7 cellular contexts compared by ENCODE assay signal in the genomic region with DNA sequence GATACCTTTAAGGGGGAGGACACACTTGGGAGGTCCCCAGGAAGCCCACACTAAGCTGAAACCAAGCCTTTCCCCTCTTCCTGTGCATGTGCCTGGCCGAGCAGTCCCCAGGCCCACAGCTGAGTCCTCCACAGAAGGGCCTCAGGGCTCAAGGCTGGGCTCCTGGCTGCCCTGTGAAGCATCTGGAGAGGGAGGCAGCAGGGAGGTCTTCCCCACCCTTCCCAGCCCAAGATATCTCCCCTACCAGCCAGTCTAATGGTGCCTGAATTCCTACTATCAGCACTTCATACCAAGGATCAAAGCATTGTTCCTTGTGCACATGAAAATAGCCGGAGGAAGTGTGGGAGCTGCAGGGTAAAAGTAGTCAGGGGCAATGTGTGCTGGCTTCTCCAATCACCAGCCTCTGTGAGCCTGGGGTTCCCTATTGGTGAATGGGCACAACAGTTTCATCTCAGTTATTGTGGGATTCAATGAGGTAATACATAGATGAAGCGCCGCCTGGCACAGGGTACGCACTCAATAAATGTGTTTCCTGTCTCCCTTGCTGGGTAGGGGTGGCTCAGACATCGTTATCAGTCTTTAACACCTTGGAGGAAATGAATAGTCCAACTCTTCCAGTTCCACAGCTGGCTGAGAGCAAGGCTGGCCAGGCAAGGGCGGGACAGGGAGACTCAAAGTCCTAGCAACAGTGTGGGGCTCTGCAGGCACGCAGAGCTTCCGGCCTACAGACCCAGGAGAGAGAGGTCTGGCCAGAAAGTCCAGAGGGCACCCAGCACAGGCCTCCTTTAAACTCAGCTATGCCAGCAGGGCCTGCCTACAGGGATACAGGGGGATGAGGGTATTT. TPM values are rescaled to one million over a fixed set of nuclear protein-coding genes. Genes with fewer than 3 reads are reported as not detected.
A peak's percentile ranks its signal among the peaks of the same experiment; 100 is the strongest.
DNase-seq lines count a peak whose midpoint lies in the region; ATAC-seq and TF ChIP-seq lines count a peak whose summit lies in the region.

No MANE protein-coding gene starts in this region.

- no peak for DNase-seq in HCT116 (ENCODE audit: low read depth, low spot score)
- DNase-seq in T-helper 2 cell: peak in 3 of 5 experiments; percentile 47 to 75 (median 48)
- peak in 1 of 5 donors; percentile 49 for DNase-seq in ovary
- DNase-seq in NCI-H1048 (lab: John Stamatoyannopoulos, UW): no peak
- DNase-seq in SIG-M5 treated with dmso at 0.1 percent for 504 hours (lab: John Stamatoyannopoulos, UW; ENCODE audit: unreplicated experiment): no peak

- no peaks in the 10 kb centered on the region for H3K27me3 ChIP-seq in HCT116 (ENCODE audit: insufficient read depth, low read length)
- no peaks in the 10 kb centered on the region for H3K27me3 ChIP-seq in esophagus (ENCODE audit: control insufficient read depth in 1 of 2, insufficient read depth in 2 of 2, low read length in 2 of 2)
- H3K27me3 ChIP-seq in ovary: no peaks in the 10 kb centered on the region

- POLR2A ChIA-PET in HCT116 (lab: Charles Lee): interaction anchor here (1.3 kb wide), 1 partner anchor 12 kb away, joined by 3 read pairs; no protein-coding TSS in a partner anchor

- WGBS in esophagus, 2 donors: 23 to 38% methylated on average over 9 of the region's 9 CpGs
- WGBS in ovary, 3 donors: 36 to 40% (median 39%) methylated on average over 9 of the region's 9 CpGs

- ATAC-seq in HCT116: no peak
- no peak for ATAC-seq in HG02938 (IDR thresholded peaks at IDR 0.05; ENCODE audit: unreplicated experiment)

- H3K9me2 ChIP-seq in HCT116 (ENCODE audit: insufficient read depth): no peaks in the 10 kb centered on the region

- TF ChIP-seq POLR2A in HCT116 (IDR thresholded peaks at IDR 0.05; ENCODE audit: borderline replicate concordance, extremely low read depth, insufficient read depth, insufficient read length) (no peak), ovary (IDR thresholded peaks at IDR 0.05) (no peak)

- intact Hi-C loops in HCT116 (cut with micrococcal nuclease) (no loop called here), ovary (cut with DNase I) (loop anchor here in 1 of 4 donors (5.0 kb wide), 1 partner anchor 34 kb away; no protein-coding TSS in a partner anchor)

- no peak for TF ChIP-seq RAD21 in HCT116 (IDR thresholded peaks at IDR 0.05; ENCODE audit: low read depth)

- TF ChIP-seq EP300 in ovary (IDR thresholded peaks at IDR 0.05): no peak

- RAD21 ChIA-PET in HCT116 (lab: Charles Lee; ENCODE audit: low non-redundant PET in 1 of 2, low total read pairs in 2 of 2, uncharacterized antibody in 2 of 2, unreplicated experiment in 2 of 2): no interaction called here

- H3K79me2 ChIP-seq in HCT116 (ENCODE audit: insufficient read depth, low read length): peaks cover 100% of the 10 kb centered on the region

- TF ChIP-seq CTCF in HCT116 (IDR thresholded peaks at IDR 0.05 in 2 of 3, conservative IDR thresholded peaks at IDR 0.05 in 1 of 3; ENCODE audit: borderline replicate concordance in 1 of 3, insufficient read depth in 1 of 3, low read depth in 2 of 3, low read length in 2 of 3) (no peak), ovary (IDR thresholded peaks at IDR 0.05) (no peak)

- H3K36me3 ChIP-seq in HCT116 (ENCODE audit: control insufficient read depth in 1 of 2, insufficient read depth in 2 of 2, low read length in 2 of 2) (no peaks in the 10 kb centered on the region), esophagus (ENCODE audit: control insufficient read depth in 2 of 2, insufficient read depth in 2 of 2, low read length in 1 of 2) (no peaks in the 10 kb centered on the region), ovary (no peaks in the 10 kb centered on the region)

- H3K4me2 ChIP-seq in HCT116 (ENCODE audit: low read length): no peak overlapping the region

- H3K9me3 ChIP-seq in HCT116 (ENCODE audit: control insufficient read depth in 1 of 2, insufficient read depth in 1 of 2, low read depth in 1 of 2, low read length in 2 of 2) (no peaks in the 10 kb centered on the region), esophagus (ENCODE audit: control insufficient read depth in 2 of 2, insufficient read depth in 1 of 2, low read depth in 1 of 2, low read length in 1 of 2) (no peaks in the 10 kb centered on the region), ovary (no peaks in the 10 kb centered on the region)

- no peak overlapping the region for H3K9ac ChIP-seq in HCT116 (ENCODE audit: low read length)

- H3K4me1 ChIP-seq in HCT116 (ENCODE audit: control insufficient read depth in 1 of 2, insufficient read depth in 2 of 2, low read length in 2 of 2): peaks cover 45 to 69% of the 10 kb centered on the region in 2 experiments
- H3K4me1 ChIP-seq in esophagus (ENCODE audit: control insufficient read depth in 2 of 2, insufficient read depth in 2 of 2, low read length in 1 of 2): peaks cover 35 to 64% of the 10 kb centered on the region in 2 donors
- H3K4me1 ChIP-seq in ovary (ENCODE audit: insufficient read depth): peaks cover 58% of the 10 kb centered on the region

- no TSS peak for BruUV-seq in HCT116 (replicated peaks; lab: Mats Ljungman, UMichigan)

- H3K27ac ChIP-seq in HCT116 (ENCODE audit: low read depth, low read length) (0 out of 2 replicates have a peak overlapping the region, but pooled peaks have one; percentile 9), esophagus (ENCODE audit: low read depth in 2 of 2, low read length in 1 of 2) (peak overlapping the region; percentile 95 to 98), ovary (peak overlapping the region; percentile 46 to 78)

- CTCF ChIA-PET in HCT116 (lab: Charles Lee): interaction anchor here (1.5 kb wide), 1 partner anchor 24 kb away, joined by 4 read pairs; no protein-coding TSS in a partner anchor

- no peak overlapping the region for H3K4me3 ChIP-seq in HCT116 (replicated peaks in 1 of 2; ENCODE audit: low read depth in 1 of 2, low read length in 2 of 2)
- H3K4me3 ChIP-seq in esophagus (ENCODE audit: low read depth in 1 of 2, low read length in 2 of 2): no peak overlapping the region
- no peak overlapping the region for H3K4me3 ChIP-seq in ovary

- no peaks in the 10 kb centered on the region for H4K20me1 ChIP-seq in HCT116 (ENCODE audit: insufficient read depth)

- H2AFZ ChIP-seq in HCT116 (ENCODE audit: low read depth, low read length, poor library complexity, severe bottlenecking): no peak overlapping the region

TF ChIP-seq in HCT116, 20 proteins besides CTCF, POLR2A, EP300 and RAD21 (continues in another document):
- no peak for TF ChIP-seq ELF1 (IDR thresholded peaks at IDR 0.05; ENCODE audit: borderline replicate concordance, low read depth)
- no peak for TF ChIP-seq EZH2 (IDR thresholded peaks at IDR 0.05)
- no peak for TF ChIP-seq POLR2AphosphoS5 (IDR thresholded peaks at IDR 0.05; ENCODE audit: low read depth, low read length)
- TF ChIP-seq, protein P1, sequence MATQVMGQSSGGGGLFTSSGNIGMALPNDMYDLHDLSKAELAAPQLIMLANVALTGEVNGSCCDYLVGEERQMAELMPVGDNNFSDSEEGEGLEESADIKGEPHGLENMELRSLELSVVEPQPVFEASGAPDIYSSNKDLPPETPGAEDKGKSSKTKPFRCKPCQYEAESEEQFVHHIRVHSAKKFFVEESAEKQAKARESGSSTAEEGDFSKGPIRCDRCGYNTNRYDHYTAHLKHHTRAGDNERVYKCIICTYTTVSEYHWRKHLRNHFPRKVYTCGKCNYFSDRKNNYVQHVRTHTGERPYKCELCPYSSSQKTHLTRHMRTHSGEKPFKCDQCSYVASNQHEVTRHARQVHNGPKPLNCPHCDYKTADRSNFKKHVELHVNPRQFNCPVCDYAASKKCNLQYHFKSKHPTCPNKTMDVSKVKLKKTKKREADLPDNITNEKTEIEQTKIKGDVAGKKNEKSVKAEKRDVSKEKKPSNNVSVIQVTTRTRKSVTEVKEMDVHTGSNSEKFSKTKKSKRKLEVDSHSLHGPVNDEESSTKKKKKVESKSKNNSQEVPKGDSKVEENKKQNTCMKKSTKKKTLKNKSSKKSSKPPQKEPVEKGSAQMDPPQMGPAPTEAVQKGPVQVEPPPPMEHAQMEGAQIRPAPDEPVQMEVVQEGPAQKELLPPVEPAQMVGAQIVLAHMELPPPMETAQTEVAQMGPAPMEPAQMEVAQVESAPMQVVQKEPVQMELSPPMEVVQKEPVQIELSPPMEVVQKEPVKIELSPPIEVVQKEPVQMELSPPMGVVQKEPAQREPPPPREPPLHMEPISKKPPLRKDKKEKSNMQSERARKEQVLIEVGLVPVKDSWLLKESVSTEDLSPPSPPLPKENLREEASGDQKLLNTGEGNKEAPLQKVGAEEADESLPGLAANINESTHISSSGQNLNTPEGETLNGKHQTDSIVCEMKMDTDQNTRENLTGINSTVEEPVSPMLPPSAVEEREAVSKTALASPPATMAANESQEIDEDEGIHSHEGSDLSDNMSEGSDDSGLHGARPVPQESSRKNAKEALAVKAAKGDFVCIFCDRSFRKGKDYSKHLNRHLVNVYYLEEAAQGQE (IDR thresholded peaks at IDR 0.05; ENCODE audit: low read depth): no peak
- no peak for TF ChIP-seq CEBPB (IDR thresholded peaks at IDR 0.05; ENCODE audit: low read depth)
- no peak for TF ChIP-seq FOSL1 (IDR thresholded peaks at IDR 0.05; ENCODE audit: low read depth)
- TF ChIP-seq SRF (IDR thresholded peaks at IDR 0.05; ENCODE audit: low read depth): no peak
- no peak for TF ChIP-seq YY1 (IDR thresholded peaks at IDR 0.05; ENCODE audit: extremely low read depth, insufficient replicate concordance, low read depth, low read length)
- no peak for TF ChIP-seq ZFX (IDR thresholded peaks at IDR 0.05)
- TF ChIP-seq EGR1 (IDR thresholded peaks at IDR 0.05; ENCODE audit: low read depth): no peak
- TF ChIP-seq, protein P2, sequence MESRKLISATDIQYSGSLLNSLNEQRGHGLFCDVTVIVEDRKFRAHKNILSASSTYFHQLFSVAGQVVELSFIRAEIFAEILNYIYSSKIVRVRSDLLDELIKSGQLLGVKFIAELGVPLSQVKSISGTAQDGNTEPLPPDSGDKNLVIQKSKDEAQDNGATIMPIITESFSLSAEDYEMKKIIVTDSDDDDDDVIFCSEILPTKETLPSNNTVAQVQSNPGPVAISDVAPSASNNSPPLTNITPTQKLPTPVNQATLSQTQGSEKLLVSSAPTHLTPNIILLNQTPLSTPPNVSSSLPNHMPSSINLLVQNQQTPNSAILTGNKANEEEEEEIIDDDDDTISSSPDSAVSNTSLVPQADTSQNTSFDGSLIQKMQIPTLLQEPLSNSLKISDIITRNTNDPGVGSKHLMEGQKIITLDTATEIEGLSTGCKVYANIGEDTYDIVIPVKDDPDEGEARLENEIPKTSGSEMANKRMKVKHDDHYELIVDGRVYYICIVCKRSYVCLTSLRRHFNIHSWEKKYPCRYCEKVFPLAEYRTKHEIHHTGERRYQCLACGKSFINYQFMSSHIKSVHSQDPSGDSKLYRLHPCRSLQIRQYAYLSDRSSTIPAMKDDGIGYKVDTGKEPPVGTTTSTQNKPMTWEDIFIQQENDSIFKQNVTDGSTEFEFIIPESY (IDR thresholded peaks at IDR 0.05; ENCODE audit: extremely low read depth, insufficient replicate concordance, low read length): no peak
- no peak for TF ChIP-seq ZNF274 (IDR thresholded peaks at IDR 0.05; ENCODE audit: low read depth, low read length)
- TF ChIP-seq CBX3 (IDR thresholded peaks at IDR 0.05; ENCODE audit: low read depth): no peak

RNA-seq across cellular contexts. Expression of a gene that starts 39.1 kb away (rescaled TPM):
- 24.6 TPM for total RNA-seq in HCT116 (2021; ENCODE audit: unreplicated experiment)
- polyA plus RNA-seq in HCT116 (2012): 18.1 and 22.0 TPM in 2 replicates
- polyA plus RNA-seq in esophagus: 10 to 100 TPM; 12.7 to 13.2 TPM
- total RNA-seq in ovary: 100 to 1,000 TPM in 1 of 7 donors, 10 to 100 TPM in 6; 22.3 to 114 (median 87.3) TPM
- 10 to 100 TPM; 43.7 to 84.2 TPM for polyA plus RNA-seq in ovary

Comparison
In these comparisons a context has a peak if more than half of its experiments do, and no peak if none do; other contexts are left out.
1. DNase-seq: peak in T-helper 2 cell (3 of 5); none in HCT116 (single experiment), NCI-H1048 (single experiment) and SIG-M5 treated with dmso at 0.1 percent for 504 hours (single experiment).
2. H3K27ac ChIP-seq: peak in every context shown above with its lines; median percentile 96 in esophagus; 62 in ovary; 9 in HCT116.